In genomic region chr7:155003215-155003999, GRCh38 we compare ENCODE assay signal across 8 cellular contexts. TPM values are rescaled to one million over a fixed set of nuclear protein-coding genes. Genes with fewer than 3 reads are reported as not detected.
DNase-seq lines count a peak whose midpoint lies in the region; ATAC-seq and TF ChIP-seq lines count a peak whose summit lies in the region.

No MANE protein-coding gene starts in this region.

- peak; percentile 66 for ATAC-seq in GM21619 (IDR thresholded peaks at IDR 0.05; ENCODE audit: unreplicated experiment)

- H3K36me3 ChIP-seq in SJCRH30 (peaks cover 8% of the 10 kb centered on the region), suprapubic skin (no peaks in the 10 kb centered on the region)

- TF ChIP-seq CTCF in suprapubic skin (IDR thresholded peaks at IDR 0.05): no peak

- H3K4me3 Mint-ChIP-seq in activated naive CD4-positive, alpha-beta T cell treated with anti-CD3 and anti-CD28 coated beads, Interleukin-2, amount 10 ng/mL, durations not matched to agents 7 days and 5 days: peak overlapping the region; percentile 93

- H3K27ac Mint-ChIP-seq in activated naive CD4-positive, alpha-beta T cell treated with anti-CD3 and anti-CD28 coated beads, Interleukin-2, amount 10 ng/mL, durations not matched to agents 7 days and 5 days: peak overlapping the region; percentile 93

- 0% methylated on average over 1 of the region's 89 CpGs for WGBS in suprapubic skin

- H3K27me3 ChIP-seq in SJCRH30 (no peaks in the 10 kb centered on the region), suprapubic skin (no peaks in the 10 kb centered on the region)

- H3K36me3 Mint-ChIP-seq in activated naive CD4-positive, alpha-beta T cell treated with anti-CD3 and anti-CD28 coated beads, Interleukin-2, amount 10 ng/mL, durations not matched to agents 7 days and 5 days: peaks cover 7% of the 10 kb centered on the region

- TF ChIP-seq POLR2A in suprapubic skin (IDR thresholded peaks at IDR 0.05): peak in 1 of 2 donors; percentile 31

- H3K9me3 ChIP-seq in SJCRH30 (replicated peaks) (no peaks in the 10 kb centered on the region), suprapubic skin (no peaks in the 10 kb centered on the region)

- H3K4me3 ChIP-seq in SJCRH30 (peak overlapping the region; percentile 99), suprapubic skin (peak overlapping the region; percentile 82)

- H3K4me1 ChIP-seq in SJCRH30: no peaks in the 10 kb centered on the region; the same call in 1 of the 2 replicates
- peaks cover 21% of the 10 kb centered on the region for H3K4me1 ChIP-seq in suprapubic skin

- H3K27ac ChIP-seq in SJCRH30 (peak overlapping the region; percentile 98), suprapubic skin (peak overlapping the region; percentile 83)

- no peaks in the 10 kb centered on the region for H3K27me3 Mint-ChIP-seq in activated naive CD4-positive, alpha-beta T cell treated with anti-CD3 and anti-CD28 coated beads, Interleukin-2, amount 10 ng/mL, durations not matched to agents 7 days and 5 days

- DNase-seq in EH (ENCODE audit: low read depth) (peak; percentile 82), KBM-7 (peak; percentile 64), SJCRH30 (peak; percentile 84 to 91), germinal center (ENCODE audit: low spot score) (peak; percentile 97), occipital lobe (lab: John Stamatoyannopoulos, UW) (peak; percentile 85), suprapubic skin (ENCODE audit: low spot score in 2 of 2) (peak; percentile 85 to 89)
- DNase-seq in activated naive CD4-positive, alpha-beta T cell treated with anti-CD3 and anti-CD28 coated beads, Interleukin-2, amount 10 ng/mL, durations not matched to agents 7 days and 5 days: peak; percentile 84

- H3K4me1 Mint-ChIP-seq in activated naive CD4-positive, alpha-beta T cell treated with anti-CD3 and anti-CD28 coated beads, Interleukin-2, amount 10 ng/mL, durations not matched to agents 7 days and 5 days: peaks cover 13% of the 10 kb centered on the region

- H3K9me3 Mint-ChIP-seq in activated naive CD4-positive, alpha-beta T cell treated with anti-CD3 and anti-CD28 coated beads, Interleukin-2, amount 10 ng/mL, durations not matched to agents 7 days and 5 days: no peaks in the 10 kb centered on the region

- TF ChIP-seq EP300 in suprapubic skin (IDR thresholded peaks at IDR 0.05): no peak

- CTCF ChIA-PET in activated naive CD4-positive, alpha-beta T cell treated with anti-CD3 and anti-CD28 coated beads, Interleukin-2, amount 10 ng/mL, durations not matched to agents 7 days and 5 days (lab: Charles Lee): interaction anchor here (0.9 to 2.1 kb wide), 2 partner anchors 76 to 202 kb away, joined by 3 to 6 read pairs; no protein-coding TSS in a partner anchor

- in situ Hi-C loops in KBM-7 (cut with MboI; ENCODE audit: low pct_unique_long_range_greater_than_20kb, low sequenced_read_pairs): no loop called here

RNA-seq across cellular contexts. Expression of gene PAXIP1, which starts 0.5 kb away (rescaled TPM):
- 40.3 and 47.8 TPM in 2 replicates for total RNA-seq in SJCRH30 (2014; rRNA removed; shearing (Covaris generic))
- total RNA-seq in occipital lobe (10.3 TPM), suprapubic skin (10 to 100 TPM; 13.5 to 29.6 (median 19.4) TPM)

Comparison
In these comparisons a context has a peak if more than half of its experiments do, and no peak if none do; other contexts are left out.
1. Peak in every context shown above with its lines: DNase-seq, ATAC-seq, H3K4me3 ChIP-seq and H3K27ac ChIP-seq.